ENCODE assay signal across 14 cellular contexts in the genomic region with DNA sequence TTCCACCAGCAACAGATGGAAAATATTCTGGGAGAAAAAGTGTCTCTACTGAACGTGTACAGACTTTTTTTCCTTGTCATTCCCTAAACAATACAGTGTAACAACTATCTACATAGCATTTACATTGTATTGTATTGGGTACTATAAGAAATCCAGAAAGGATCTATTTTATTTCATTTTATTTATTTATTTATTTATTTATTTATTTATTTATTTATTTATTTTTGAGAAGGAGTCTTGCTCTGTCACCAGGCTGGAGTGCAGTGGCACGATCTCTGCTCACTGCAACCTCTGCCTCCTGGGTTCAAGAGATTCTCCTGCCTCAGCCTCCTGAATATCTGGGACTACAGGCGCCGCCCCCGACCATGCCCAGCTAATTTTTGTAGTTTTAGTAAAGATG. TPM values are rescaled to one million over a fixed set of nuclear protein-coding genes. Genes with fewer than 3 reads are reported as not detected.
DNase-seq lines count a peak whose midpoint lies in the region; ATAC-seq and TF ChIP-seq lines count a peak whose summit lies in the region.
"Not testable (repeated sequence)": the region's sequence is repeated elsewhere in the genome, so short reads cannot be mapped to it uniquely, and the experiment has no call there.
"Had no signal": no experiment of that assay in that cellular context is flagged by ENCODE, and none has a peak within 500 bp of the region (broad histone marks: within the 10 kb centered on the region; RNA-seq: fewer than 3 reads in every experiment).

No MANE protein-coding gene starts in this region.

- ATAC-seq in CD4-positive, alpha-beta T cell (ENCODE audit: poor library complexity); T-cell (replicated peaks in 1 of 4); stimulated activated naive B cell treated with anti-CD40 and anti-IgM and Interleukin-4, amounts not matched to agents 10 μg/mL and 1 μg/mL and 100 μg/mL, for 72 hours (replicated peaks): not testable (repeated sequence)

- peaks cover 13% of the 10 kb centered on the region for H3K27me3 ChIP-seq in CD4-positive, alpha-beta T cell (ENCODE audit: control insufficient read depth, insufficient read depth, low read length)

- DNase-seq in CD4-positive, alpha-beta T cell; T-cell; T-helper 2 cell treated with Interferon-gamma antibody and Interleukin-4, amounts not matched to agents 5 μg/mL and 100 μg/mL, for 36 hours (ENCODE audit: low spot score); activated CD4-positive, alpha-beta memory T cell treated with anti-CD3 and anti-CD28 coated beads for 36 hours; stimulated activated naive B cell treated with anti-CD40 and anti-IgM and Interleukin-4, amounts not matched to agents 10 μg/mL and 1 μg/mL and 100 μg/mL, for 72 hours: not testable (repeated sequence)
- peak; percentile 41 for DNase-seq in posterior vena cava (ENCODE audit: low spot score)

- not testable (repeated sequence) for H3K9me3 Mint-ChIP-seq in CD4-positive, alpha-beta T cell; T-cell; T-helper 2 cell treated with Interferon-gamma antibody and Interleukin-4, amounts not matched to agents 5 μg/mL and 100 μg/mL, for 36 hours; activated CD4-positive, alpha-beta memory T cell treated with anti-CD3 and anti-CD28 coated beads for 36 hours; nephron; stimulated activated naive B cell treated with anti-CD40 and anti-IgM and Interleukin-4, amounts not matched to agents 10 μg/mL and 1 μg/mL and 100 μg/mL, for 72 hours
- peaks cover 0 to 13% (median 0%) of the 10 kb centered on the region in 5 experiments for H3K9me3 Mint-ChIP-seq in brain

- POLR2A ChIA-PET in CD4-positive, alpha-beta T cell (lab: Charles Lee), result interaction anchor here (1.1 kb wide), 1 partner anchor 41 kb away, joined by 3 read pairs; no protein-coding TSS in a partner anchor
- POLR2A ChIA-PET in T-cell (lab: Charles Lee), result not testable (repeated sequence)
- POLR2A ChIA-PET in activated CD4-positive, alpha-beta memory T cell treated with anti-CD3 and anti-CD28 coated beads for 36 hours (lab: Charles Lee), result interaction anchor here (1.9 kb wide), 1 partner anchor 95 kb away, joined by 4 read pairs; no protein-coding TSS in a partner anchor

- not testable (repeated sequence) for H3K27ac Mint-ChIP-seq in CD4-positive, alpha-beta T cell; T-cell; T-helper 2 cell treated with Interferon-gamma antibody and Interleukin-4, amounts not matched to agents 5 μg/mL and 100 μg/mL, for 36 hours; brain; nephron
- peak overlapping the region; percentile 38 for H3K27ac Mint-ChIP-seq in activated CD4-positive, alpha-beta memory T cell treated with anti-CD3 and anti-CD28 coated beads for 36 hours
- H3K27ac Mint-ChIP-seq in stimulated activated naive B cell treated with anti-CD40 and anti-IgM and Interleukin-4, amounts not matched to agents 10 μg/mL and 1 μg/mL and 100 μg/mL, for 72 hours, result peak overlapping the region; percentile 20

- not testable (repeated sequence) for H3K36me3 Mint-ChIP-seq in CD4-positive, alpha-beta T cell (ENCODE audit: low read depth); T-cell; T-helper 2 cell treated with Interferon-gamma antibody and Interleukin-4, amounts not matched to agents 5 μg/mL and 100 μg/mL, for 36 hours (ENCODE audit: low read depth); brain; nephron (ENCODE audit: low read depth); stimulated activated naive B cell treated with anti-CD40 and anti-IgM and Interleukin-4, amounts not matched to agents 10 μg/mL and 1 μg/mL and 100 μg/mL, for 72 hours
- peaks cover 11% of the 10 kb centered on the region for H3K36me3 Mint-ChIP-seq in activated CD4-positive, alpha-beta memory T cell treated with anti-CD3 and anti-CD28 coated beads for 36 hours

- H3K4me1 Mint-ChIP-seq in CD4-positive, alpha-beta T cell (ENCODE audit: low read depth), result peaks cover 33% of the 10 kb centered on the region
- H3K4me1 Mint-ChIP-seq in T-cell, result peaks cover 29 to 38% (median 33%) of the 10 kb centered on the region in 3 donors
- peaks cover 15% of the 10 kb centered on the region for H3K4me1 Mint-ChIP-seq in T-helper 2 cell treated with Interferon-gamma antibody and Interleukin-4, amounts not matched to agents 5 μg/mL and 100 μg/mL, for 36 hours (ENCODE audit: low read depth)
- H3K4me1 Mint-ChIP-seq in activated CD4-positive, alpha-beta memory T cell treated with anti-CD3 and anti-CD28 coated beads for 36 hours (ENCODE audit: low read depth), result peaks cover 25% of the 10 kb centered on the region
- H3K4me1 Mint-ChIP-seq in brain, result peaks cover 30% of the 10 kb centered on the region
- peaks cover 17% of the 10 kb centered on the region for H3K4me1 Mint-ChIP-seq in nephron
- H3K4me1 Mint-ChIP-seq in stimulated activated naive B cell treated with anti-CD40 and anti-IgM and Interleukin-4, amounts not matched to agents 10 μg/mL and 1 μg/mL and 100 μg/mL, for 72 hours, result peaks cover 31 to 41% of the 10 kb centered on the region in 2 donors

- not testable (repeated sequence) for TF ChIP-seq CTCF in CD4-positive, alpha-beta T cell (IDR thresholded peaks at IDR 0.05); brain (conservative IDR thresholded peaks at IDR 0.05); nephron (IDR thresholded peaks at IDR 0.05; ENCODE audit: unreplicated experiment in 3 of 3)

- not testable (repeated sequence) for H3K27ac ChIP-seq in CD4-positive, alpha-beta T cell (ENCODE audit: low read depth, low read length)

- H3K9me3 ChIP-seq in CD4-positive, alpha-beta T cell (ENCODE audit: control insufficient read depth, low read length), result not testable (repeated sequence)

- intact Hi-C loops in CD4-positive, alpha-beta T cell (cut with DNase I, micrococcal nuclease), result not testable (repeated sequence)
- intact Hi-C loops in activated CD4-positive, alpha-beta memory T cell treated with anti-CD3 and anti-CD28 coated beads for 36 hours (cut with micrococcal nuclease), result loop anchor here (2.0 kb wide), 1 partner anchor 17 kb away; no protein-coding TSS in a partner anchor
- intact Hi-C loops in posterior vena cava (cut with DNase I), result loop anchor here in 1 of 2 donors (10.0 kb wide), 1 partner anchor 227 kb away; no protein-coding TSS in a partner anchor

- H3K4me3 Mint-ChIP-seq in CD4-positive, alpha-beta T cell, result peak overlapping the region; percentile 69
- H3K4me3 Mint-ChIP-seq in T-cell (peak overlapping the region in 2 of 3 donors; percentile 31 to 47), brain (peak overlapping the region in 4 of 5 experiments; percentile 11 to 64 (median 49)), nephron (peak overlapping the region in 2 of 3 experiments; percentile 15 to 45)
- peak overlapping the region; percentile 11 for H3K4me3 Mint-ChIP-seq in T-helper 2 cell treated with Interferon-gamma antibody and Interleukin-4, amounts not matched to agents 5 μg/mL and 100 μg/mL, for 36 hours
- not testable (repeated sequence) for H3K4me3 Mint-ChIP-seq in activated CD4-positive, alpha-beta memory T cell treated with anti-CD3 and anti-CD28 coated beads for 36 hours; stimulated activated naive B cell treated with anti-CD40 and anti-IgM and Interleukin-4, amounts not matched to agents 10 μg/mL and 1 μg/mL and 100 μg/mL, for 72 hours

- CTCF ChIA-PET in CD4-positive, alpha-beta T cell (lab: Charles Lee); T-cell (lab: Charles Lee): not testable (repeated sequence)
- CTCF ChIA-PET in activated CD4-positive, alpha-beta memory T cell treated with anti-CD3 and anti-CD28 coated beads for 36 hours (lab: Charles Lee), result interaction anchor here (1.0 to 12.2 kb wide), 4 partner anchors 11 to 37 kb away, joined by 3 to 298 read pairs (median 106); a partner anchor contains a TSS

- peaks cover 22% of the 10 kb centered on the region for H3K27me3 Mint-ChIP-seq in CD4-positive, alpha-beta T cell
- H3K27me3 Mint-ChIP-seq in T-cell (peaks cover 19 to 26% of the 10 kb centered on the region in 2 donors), brain (peaks cover 63% of the 10 kb centered on the region), nephron (ENCODE audit: low read depth) (peaks cover 96% of the 10 kb centered on the region)
- H3K27me3 Mint-ChIP-seq in T-helper 2 cell treated with Interferon-gamma antibody and Interleukin-4, amounts not matched to agents 5 μg/mL and 100 μg/mL, for 36 hours (ENCODE audit: low read depth), result peaks cover 25% of the 10 kb centered on the region
- H3K27me3 Mint-ChIP-seq in activated CD4-positive, alpha-beta memory T cell treated with anti-CD3 and anti-CD28 coated beads for 36 hours, result peaks cover 24% of the 10 kb centered on the region
- H3K27me3 Mint-ChIP-seq in stimulated activated naive B cell treated with anti-CD40 and anti-IgM and Interleukin-4, amounts not matched to agents 10 μg/mL and 1 μg/mL and 100 μg/mL, for 72 hours, result peaks cover 32 to 34% of the 10 kb centered on the region in 2 donors

RNA-seq across cellular contexts. Expression of a gene that starts 9.6 kb away (rescaled TPM):
- total RNA-seq in CD4-positive, alpha-beta T cell, result under 1 TPM in 1 of 2 experiments, not detected in 1; 0.41 TPM
- total RNA-seq in T-cell (1 to 10 TPM in 1 of 5 donors, under 1 TPM in 3, not detected in 1; 0.63 to 1.1 (median 0.81) TPM), posterior vena cava (not detected)
- 1 to 10 TPM; 2.1 to 2.3 TPM for total RNA-seq in activated CD4-positive, alpha-beta memory T cell treated with anti-CD3 and anti-CD28 coated beads for 36 hours
- 1.1 TPM for polyA plus RNA-seq in brain (ENCODE audit: insufficient read depth, low read depth, low replicate concordance)
- total RNA-seq: H1, H7 had no signal
- polyA plus RNA-seq: BJ had no signal

RNA-seq across cellular contexts. Expression of a gene that starts 39.1 kb away (rescaled TPM):
- not detected for total RNA-seq in CD4-positive, alpha-beta T cell
- under 1 TPM in 3 of 5 donors, not detected in 2; 0.10 to 0.20 (median 0.13) TPM for total RNA-seq in T-cell
- total RNA-seq in activated CD4-positive, alpha-beta memory T cell treated with anti-CD3 and anti-CD28 coated beads for 36 hours, result not detected
- 0.12 TPM for polyA plus RNA-seq in brain (ENCODE audit: insufficient read depth, low read depth, low replicate concordance)
- total RNA-seq in posterior vena cava, result 1 to 10 TPM in 1 of 2 donors, under 1 TPM in 1; 0.48 to 3.3 TPM
- total RNA-seq: Caco-2; CD8-positive, alpha-beta T cell; H7 had no signal
- polyA plus RNA-seq: BJ had no signal

RNA-seq across cellular contexts. Expression of a gene that starts 40.4 kb away (rescaled TPM):
- under 1 TPM; 0.81 to 0.91 TPM for total RNA-seq in CD4-positive, alpha-beta T cell
- total RNA-seq in T-cell (1 to 10 TPM in 1 of 5 donors, under 1 TPM in 3, not detected in 1; 0.13 to 1.2 (median 0.19) TPM), posterior vena cava (not detected)
- under 1 TPM; 0.12 TPM for total RNA-seq in activated CD4-positive, alpha-beta memory T cell treated with anti-CD3 and anti-CD28 coated beads for 36 hours
- 0.22 TPM for polyA plus RNA-seq in brain (ENCODE audit: insufficient read depth, low read depth, low replicate concordance)
- total RNA-seq: A673, Caco-2, H1, H7 had no signal

RNA-seq across cellular contexts. Expression of a gene that starts 46.0 kb away (rescaled TPM):
- under 1 TPM; 0.52 to 0.53 TPM for total RNA-seq in CD4-positive, alpha-beta T cell
- total RNA-seq in T-cell, result 1 to 10 TPM in 1 of 5 donors, under 1 TPM in 2, not detected in 2; 0.16 to 1.6 (median 0.23) TPM
- 1 to 10 TPM; 2.5 to 2.8 TPM for total RNA-seq in activated CD4-positive, alpha-beta memory T cell treated with anti-CD3 and anti-CD28 coated beads for 36 hours
- not detected for polyA plus RNA-seq in brain (ENCODE audit: insufficient read depth, low read depth, low replicate concordance)
- total RNA-seq in posterior vena cava, result under 1 TPM in 1 of 2 donors, not detected in 1; 0.67 TPM
- total RNA-seq: Caco-2 had no signal
- polyA plus RNA-seq: BJ had no signal
